In genomic region chr4:5166377-5166776, GRCh38 we compare ENCODE assay signal across 29 cellular contexts.
DNase-seq lines count a peak whose midpoint lies in the region; ATAC-seq and TF ChIP-seq lines count a peak whose summit lies in the region.
"Had no signal": no experiment of that assay in that cellular context is flagged by ENCODE, and none has a peak within 500 bp of the region (broad histone marks: within the 10 kb centered on the region; RNA-seq: fewer than 3 reads in every experiment).

No MANE protein-coding gene starts in this region.

- TF ChIP-seq CTCF in A673 (conservative IDR thresholded peaks at IDR 0.05; ENCODE audit: low read depth, low read length) (no peak), brain microvascular endothelial cell (IDR thresholded peaks at IDR 0.05; ENCODE audit: low read depth, low read length, missing control alignments) (no peak), coronary artery (IDR thresholded peaks at IDR 0.05) (no peak)

- ATAC-seq in HG03280 (IDR thresholded peaks at IDR 0.05; ENCODE audit: unreplicated experiment), result no peak
- ATAC-seq in stimulated activated naive CD8-positive, alpha-beta T cell treated with anti-CD3 and anti-CD28 coated beads, Interleukin-15, amount 100 ng/mL, for 72 hours, result no peak
- ATAC-seq: activated CD4-positive, CD25-positive, alpha-beta regulatory T cell treated with anti-CD3 and anti-CD28 coated beads, Interleukin-2, amount 50 U/mL, for 24 hours; right cardiac atrium; T-helper 17 cell had no signal

- H2BK120ac ChIP-seq in mesendoderm (ENCODE audit: low read depth, low read length), result no peak overlapping the region

- H3K36me3 ChIP-seq in A673 (ENCODE audit: insufficient read depth, low read length, poor library complexity, severe bottlenecking) (no peaks in the 10 kb centered on the region), brain microvascular endothelial cell (replicated peaks) (no peaks in the 10 kb centered on the region), mesendoderm (ENCODE audit: control insufficient read depth, insufficient read depth, low read length) (no peaks in the 10 kb centered on the region)
- H3K36me3 ChIP-seq: thoracic aorta had no signal

- H4K5ac ChIP-seq in mesendoderm (ENCODE audit: low read length), result no peak overlapping the region

- peaks cover 0 to 8% of the 10 kb centered on the region in 2 donors for H3K9me3 Mint-ChIP-seq in stimulated activated naive CD8-positive, alpha-beta T cell treated with anti-CD3 and anti-CD28 coated beads, Interleukin-15, amount 100 ng/mL, for 72 hours
- H3K9me3 Mint-ChIP-seq: activated naive CD4-positive, alpha-beta T cell treated with anti-CD3 and anti-CD28 coated beads for 36 hours; immature natural killer cell had no signal

- H3K27ac ChIP-seq in A673 (ENCODE audit: low read depth, low read length, poor library complexity, severe bottlenecking), result peak overlapping the region; percentile 84
- peak overlapping the region; percentile 23 for H3K27ac ChIP-seq in brain microvascular endothelial cell
- H3K27ac ChIP-seq in mesendoderm (ENCODE audit: low read depth, low read length), result no peak overlapping the region
- no peak overlapping the region for H3K27ac ChIP-seq in coronary artery
- H3K27ac ChIP-seq: thoracic aorta had no signal

- in situ Hi-C loops in brain microvascular endothelial cell (cut with HindIII; ENCODE audit: low pct_ligation_motif_present, low sequenced_read_pairs), result no loop called here

- BruUV-seq in A673 (replicated peaks; lab: Mats Ljungman, UMichigan), result no TSS peak

- no peak overlapping the region for H2AK5ac ChIP-seq in mesendoderm (ENCODE audit: low read length)

- DNase-seq in A673 (ENCODE audit: low spot score) (peak; percentile 59), M059J (ENCODE audit: low read depth) (peak; percentile 14), brain microvascular endothelial cell (no peak), mesendoderm (peak; percentile 25), coronary artery (ENCODE audit: low spot score) (no peak), RPMI8226 (no peak)
- no peak for DNase-seq in stimulated activated naive CD8-positive, alpha-beta T cell treated with anti-CD3 and anti-CD28 coated beads, Interleukin-15, amount 100 ng/mL, for 72 hours
- DNase-seq: activated CD4-positive, alpha-beta T cell treated with anti-CD3 and anti-CD28 coated beads, Interleukin-2, amount 50 U/mL, for 4 hours; activated CD8-positive, alpha-beta memory T cell treated with anti-CD3 and anti-CD28 coated beads, Interleukin-2, amount 50 U/mL, for 48 hours; activated naive CD4-positive, alpha-beta T cell treated with anti-CD3 and anti-CD28 coated beads for 36 hours; CD4-positive, alpha-beta memory T cell; hippocampal formation; immature natural killer cell; NCI-H1048; NCI-H1694; NCI-H446; NCI-H774; posterior cingulate gyrus; right cardiac atrium; stimulated activated CD8-positive, alpha-beta memory T cell treated with anti-CD3 and anti-CD28 coated beads, Interleukin-4, amount 100 ng/mL, for 48 hours; T-helper 17 cell had no signal

- H3K4me2 ChIP-seq in mesendoderm (ENCODE audit: low read length), result no peak overlapping the region

- H3K9ac ChIP-seq in mesendoderm (ENCODE audit: low read length), result no peak overlapping the region

- no peaks in the 10 kb centered on the region for H3K79me1 ChIP-seq in mesendoderm (ENCODE audit: low read length)

- H3K56ac ChIP-seq in mesendoderm (ENCODE audit: low read length), result no peak overlapping the region

- no peak overlapping the region for H3K4me3 ChIP-seq in A673 (ENCODE audit: low read depth, low read length, poor library complexity, severe bottlenecking)
- no peak overlapping the region for H3K4me3 ChIP-seq in brain microvascular endothelial cell (ENCODE audit: low read depth, low read length)
- H3K4me3 ChIP-seq in mesendoderm (ENCODE audit: low read length), result no peak overlapping the region
- H3K4me3 ChIP-seq in coronary artery, result no peak overlapping the region
- H3K4me3 ChIP-seq: thoracic aorta had no signal

- H2BK5ac ChIP-seq in mesendoderm (ENCODE audit: low read length), result no peak overlapping the region

- intact Hi-C loops in A673 (cut with micrococcal nuclease; ENCODE audit: unreplicated experiment), result no loop called here

- no peak overlapping the region for H4K8ac ChIP-seq in mesendoderm (ENCODE audit: low read depth, low read length)

- H3K27me3 ChIP-seq in A673 (replicated peaks; ENCODE audit: insufficient read depth, low read depth, low read length, poor library complexity), result no peaks in the 10 kb centered on the region
- H3K27me3 ChIP-seq in brain microvascular endothelial cell (replicated peaks), result no peaks in the 10 kb centered on the region
- H3K27me3 ChIP-seq in mesendoderm (ENCODE audit: insufficient read depth, low read length, poor library complexity), result no peaks in the 10 kb centered on the region

- peaks cover 43% of the 10 kb centered on the region for H3K4me1 ChIP-seq in A673 (ENCODE audit: insufficient read depth, low read length, poor library complexity, severe bottlenecking)
- peaks cover 6% of the 10 kb centered on the region for H3K4me1 ChIP-seq in mesendoderm (ENCODE audit: control insufficient read depth, low read depth, low read length)

- no peak overlapping the region for H3K27ac Mint-ChIP-seq in stimulated activated naive CD8-positive, alpha-beta T cell treated with anti-CD3 and anti-CD28 coated beads, Interleukin-15, amount 100 ng/mL, for 72 hours
- H3K27ac Mint-ChIP-seq: activated naive CD4-positive, alpha-beta T cell treated with anti-CD3 and anti-CD28 coated beads for 36 hours; activated T-helper 1 cell treated with anti-CD3 and anti-CD28 coated beads, Interleukin-12 subunit alpha, Interleukin-12 subunit beta, Interleukin-2, Interleukin-4 antibody, amounts not matched to agents 30 ng/mL and 10 ng/mL and 1 ng/mL, durations not matched to agents 14 hours and 24 hours and 36 hours; brain; IgD-negative memory B cell; immature natural killer cell; memory B cell; stimulated activated naive CD8-positive, alpha-beta T cell treated with anti-CD3 and anti-CD28 coated beads, Interleukin-15, Interleukin-2, amounts not matched to agents 100 ng/mL and 50 ng/mL, for 24 hours; T-helper 17 cell had no signal

- H3K79me2 ChIP-seq in mesendoderm (ENCODE audit: control insufficient read depth, insufficient read depth, low read length), result no peaks in the 10 kb centered on the region

- no peak overlapping the region for H2BK15ac ChIP-seq in mesendoderm (replicated peaks; ENCODE audit: low read depth)

- H3K4ac ChIP-seq in mesendoderm (ENCODE audit: low read depth, low read length), result no peak overlapping the region

- H3K18ac ChIP-seq in mesendoderm (ENCODE audit: low read length), result no peak overlapping the region

- no peak overlapping the region for H3K23ac ChIP-seq in mesendoderm (ENCODE audit: low read length)

- CTCF ChIA-PET in A673 (lab: Charles Lee), result interaction anchor here (0.7 kb wide), 1 partner anchor 69 kb away, joined by 3 read pairs; no protein-coding TSS in a partner anchor

- POLR2A ChIA-PET in A673 (lab: Charles Lee; ENCODE audit: low non-redundant PET), result no interaction called here

- H3K4me1 Mint-ChIP-seq in stimulated activated naive CD8-positive, alpha-beta T cell treated with anti-CD3 and anti-CD28 coated beads, Interleukin-15, amount 100 ng/mL, for 72 hours, result no peaks in the 10 kb centered on the region
- H3K4me1 Mint-ChIP-seq: CD4-positive, alpha-beta memory T cell; IgD-negative memory B cell; immature natural killer cell; memory B cell; T-helper 17 cell had no signal

- H3K4me3 Mint-ChIP-seq in stimulated activated naive CD8-positive, alpha-beta T cell treated with anti-CD3 and anti-CD28 coated beads, Interleukin-15, amount 100 ng/mL, for 72 hours, result no peak overlapping the region
- H3K4me3 Mint-ChIP-seq: activated naive CD4-positive, alpha-beta T cell treated with anti-CD3 and anti-CD28 coated beads for 36 hours; activated T-helper 1 cell treated with anti-CD3 and anti-CD28 coated beads, Interleukin-12 subunit alpha, Interleukin-12 subunit beta, Interleukin-2, Interleukin-4 antibody, amounts not matched to agents 30 ng/mL and 10 ng/mL and 1 ng/mL, durations not matched to agents 14 hours and 24 hours and 36 hours; brain; CD4-positive, alpha-beta memory T cell; immature natural killer cell; memory B cell; stimulated activated naive CD8-positive, alpha-beta T cell treated with anti-CD3 and anti-CD28 coated beads, Interleukin-15, Interleukin-2, amounts not matched to agents 100 ng/mL and 50 ng/mL, for 24 hours; T-helper 17 cell had no signal

- H3K27me3 Mint-ChIP-seq in stimulated activated naive CD8-positive, alpha-beta T cell treated with anti-CD3 and anti-CD28 coated beads, Interleukin-15, amount 100 ng/mL, for 72 hours, result no peaks in the 10 kb centered on the region
- H3K27me3 Mint-ChIP-seq: CD4-positive, alpha-beta memory T cell; IgD-negative memory B cell; stimulated activated naive CD8-positive, alpha-beta T cell treated with anti-CD3 and anti-CD28 coated beads, Interleukin-15, Interleukin-2, amounts not matched to agents 100 ng/mL and 50 ng/mL, for 24 hours had no signal

- H3K9me3 ChIP-seq in A673 (ENCODE audit: low read depth, low read length, poor library complexity, severe bottlenecking), result no peaks in the 10 kb centered on the region
- H3K9me3 ChIP-seq: thoracic aorta had no signal

- WGBS in mesendoderm (ENCODE audit: extremely low coverage, insufficient coverage, low lambda C conversion rate), result no CpG with 5 or more reads among the region's 4 CpGs

Comparison
In these comparisons a context has a peak if more than half of its experiments do, and no peak if none do; other contexts are left out.
1. DNase-seq: peak in A673 (single experiment), M059J (single experiment) and mesendoderm (single experiment); none in brain microvascular endothelial cell (single experiment), coronary artery (single experiment), RPMI8226 (single experiment) and stimulated activated naive CD8-positive, alpha-beta T cell treated with anti-CD3 and anti-CD28 coated beads, Interleukin-15, amount 100 ng/mL, for 72 hours (0 of 2).
2. H3K27ac ChIP-seq: peak in A673 (single experiment) and brain microvascular endothelial cell (single experiment); none in mesendoderm (single experiment) and coronary artery (0 of 2).